22 cellular contexts compared by ENCODE assay signal in genomic region chr3:113000691-113001090, GRCh38. TPM values are rescaled to one million over a fixed set of nuclear protein-coding genes. Genes with fewer than 3 reads are reported as not detected.
DNase-seq lines count a peak whose midpoint lies in the region; ATAC-seq lines count a peak whose summit lies in the region.
"Had no signal": no experiment of that assay in that cellular context is flagged by ENCODE, and none has a peak within 500 bp of the region (broad histone marks: within the 10 kb centered on the region; RNA-seq: fewer than 3 reads in every experiment).

No MANE protein-coding gene starts in this region.

- no peak for DNase-seq in activated naive CD4-positive, alpha-beta T cell treated with anti-CD3 and anti-CD28 coated beads, Interleukin-2, amount 10 ng/mL, durations not matched to agents 7 days and 5 days
- DNase-seq in activated naive CD4-positive, alpha-beta T cell treated with Interleukin-2 at 50 U/mL for 16 hours = no peak
- DNase-seq in activated CD4-positive, alpha-beta memory T cell treated with anti-CD3 and anti-CD28 coated beads, Interleukin-2, amount 10 ng/mL, durations not matched to agents 7 days and 5 days = no peak
- no peak for DNase-seq in immature natural killer cell
- DNase-seq in dedifferentiated amniotic fluid mesenchymal stem cell (ENCODE audit: extremely low spot score) = no peak
- DNase-seq in cerebellar cortex (ENCODE audit: low spot score) = no peak
- DNase-seq in NCI-H1436 treated with DMSO at 0.1 percent for 48 hours (lab: John Stamatoyannopoulos, UW) = no peak
- DNase-seq: amygdala, DMS153, dorsolateral prefrontal cortex, GF-D8, H9, MG63, NCI-H1436, NCI-H524 treated with DMSO at 0.1 percent for 48 hours had no signal

- POLR2A ChIA-PET in activated CD4-positive, alpha-beta memory T cell treated with anti-CD3 and anti-CD28 coated beads, Interleukin-2, amount 10 ng/mL, durations not matched to agents 7 days and 5 days (lab: Charles Lee) = interaction anchor here (0.6 to 7.2 kb wide), 3 partner anchors 9 to 21 kb away, joined by 3 to 84 read pairs (median 4); partner anchors contain the start of gene GTPBP8

- H3K36me3 Mint-ChIP-seq in activated naive CD4-positive, alpha-beta T cell treated with anti-CD3 and anti-CD28 coated beads, Interleukin-2, amount 10 ng/mL, durations not matched to agents 7 days and 5 days = peaks cover 70% of the 10 kb centered on the region
- H3K36me3 Mint-ChIP-seq in activated CD4-positive, alpha-beta memory T cell treated with anti-CD3 and anti-CD28 coated beads, Interleukin-2, amount 10 ng/mL, durations not matched to agents 7 days and 5 days (ENCODE audit: low read depth) = peaks cover 77% of the 10 kb centered on the region
- peaks cover 19 to 46% (median 30%) of the 10 kb centered on the region in 3 donors for H3K36me3 Mint-ChIP-seq in immature natural killer cell
- peaks cover 40% of the 10 kb centered on the region for H3K36me3 Mint-ChIP-seq in stimulated activated memory B cell treated with anti-CD40 and anti-IgM and Interleukin-4, amounts not matched to agents 10 μg/mL and 1 μg/mL and 100 μg/mL, for 72 hours

- H3K9me3 Mint-ChIP-seq in activated naive CD4-positive, alpha-beta T cell treated with anti-CD3 and anti-CD28 coated beads, Interleukin-2, amount 10 ng/mL, durations not matched to agents 7 days and 5 days = no peaks in the 10 kb centered on the region
- H3K9me3 Mint-ChIP-seq in activated CD4-positive, alpha-beta memory T cell treated with anti-CD3 and anti-CD28 coated beads, Interleukin-2, amount 10 ng/mL, durations not matched to agents 7 days and 5 days = no peaks in the 10 kb centered on the region
- H3K9me3 Mint-ChIP-seq in immature natural killer cell = no peaks in the 10 kb centered on the region
- H3K9me3 Mint-ChIP-seq in stimulated activated memory B cell treated with anti-CD40 and anti-IgM and Interleukin-4, amounts not matched to agents 10 μg/mL and 1 μg/mL and 100 μg/mL, for 72 hours = no peaks in the 10 kb centered on the region
- H3K9me3 Mint-ChIP-seq: CD14-positive monocyte, H9, neural crest cell had no signal

- H3K4me3 Mint-ChIP-seq in activated naive CD4-positive, alpha-beta T cell treated with anti-CD3 and anti-CD28 coated beads, Interleukin-2, amount 10 ng/mL, durations not matched to agents 7 days and 5 days = no peak overlapping the region
- no peak overlapping the region for H3K4me3 Mint-ChIP-seq in activated CD4-positive, alpha-beta memory T cell treated with anti-CD3 and anti-CD28 coated beads, Interleukin-2, amount 10 ng/mL, durations not matched to agents 7 days and 5 days
- no peak overlapping the region for H3K4me3 Mint-ChIP-seq in immature natural killer cell
- H3K4me3 Mint-ChIP-seq in stimulated activated memory B cell treated with anti-CD40 and anti-IgM and Interleukin-4, amounts not matched to agents 10 μg/mL and 1 μg/mL and 100 μg/mL, for 72 hours = no peak overlapping the region
- H3K4me3 Mint-ChIP-seq: CD14-positive monocyte, H9, neural crest cell had no signal

- ATAC-seq in stimulated activated memory B cell treated with anti-CD40 and anti-IgM and Interleukin-4, amounts not matched to agents 10 μg/mL and 1 μg/mL and 100 μg/mL, for 72 hours = no peak
- ATAC-seq: left lobe of liver, sciatic nerve had no signal

- H3K27ac Mint-ChIP-seq in activated naive CD4-positive, alpha-beta T cell treated with anti-CD3 and anti-CD28 coated beads, Interleukin-2, amount 10 ng/mL, durations not matched to agents 7 days and 5 days = peak overlapping the region; percentile 52
- H3K27ac Mint-ChIP-seq in activated CD4-positive, alpha-beta memory T cell treated with anti-CD3 and anti-CD28 coated beads, Interleukin-2, amount 10 ng/mL, durations not matched to agents 7 days and 5 days = peak overlapping the region; percentile 63
- peak overlapping the region; percentile 16 to 82 (median 72) for H3K27ac Mint-ChIP-seq in immature natural killer cell
- H3K27ac Mint-ChIP-seq in stimulated activated memory B cell treated with anti-CD40 and anti-IgM and Interleukin-4, amounts not matched to agents 10 μg/mL and 1 μg/mL and 100 μg/mL, for 72 hours = peak overlapping the region; percentile 30

- peaks cover 52% of the 10 kb centered on the region for H3K4me1 Mint-ChIP-seq in activated naive CD4-positive, alpha-beta T cell treated with anti-CD3 and anti-CD28 coated beads, Interleukin-2, amount 10 ng/mL, durations not matched to agents 7 days and 5 days
- peaks cover 53% of the 10 kb centered on the region for H3K4me1 Mint-ChIP-seq in activated CD4-positive, alpha-beta memory T cell treated with anti-CD3 and anti-CD28 coated beads, Interleukin-2, amount 10 ng/mL, durations not matched to agents 7 days and 5 days
- peaks cover 18 to 51% of the 10 kb centered on the region in 2 donors for H3K4me1 Mint-ChIP-seq in immature natural killer cell
- H3K4me1 Mint-ChIP-seq in stimulated activated memory B cell treated with anti-CD40 and anti-IgM and Interleukin-4, amounts not matched to agents 10 μg/mL and 1 μg/mL and 100 μg/mL, for 72 hours = peaks cover 5% of the 10 kb centered on the region
- H3K4me1 Mint-ChIP-seq: neural crest cell had no signal

- CTCF ChIA-PET in activated naive CD4-positive, alpha-beta T cell treated with anti-CD3 and anti-CD28 coated beads, Interleukin-2, amount 10 ng/mL, durations not matched to agents 7 days and 5 days (lab: Charles Lee) = interaction anchor here (1.8 to 3.6 kb wide), 2 partner anchors 9 to 26 kb away, joined by 4 to 13 read pairs; partner anchors contain the start of genes CD200R1 and GTPBP8
- CTCF ChIA-PET in activated CD4-positive, alpha-beta memory T cell treated with anti-CD3 and anti-CD28 coated beads, Interleukin-2, amount 10 ng/mL, durations not matched to agents 7 days and 5 days (lab: Charles Lee) = interaction anchor here (1.0 to 1.8 kb wide), 2 partner anchors 10 to 357 kb away, joined by 4 to 5 read pairs; partner anchors contain the start of gene GTPBP8

- H3K27me3 Mint-ChIP-seq in activated naive CD4-positive, alpha-beta T cell treated with anti-CD3 and anti-CD28 coated beads, Interleukin-2, amount 10 ng/mL, durations not matched to agents 7 days and 5 days = no peaks in the 10 kb centered on the region
- no peaks in the 10 kb centered on the region for H3K27me3 Mint-ChIP-seq in activated CD4-positive, alpha-beta memory T cell treated with anti-CD3 and anti-CD28 coated beads, Interleukin-2, amount 10 ng/mL, durations not matched to agents 7 days and 5 days
- H3K27me3 Mint-ChIP-seq in immature natural killer cell (ENCODE audit: low read depth in 3 of 3) = no peaks in the 10 kb centered on the region
- no peaks in the 10 kb centered on the region for H3K27me3 Mint-ChIP-seq in stimulated activated memory B cell treated with anti-CD40 and anti-IgM and Interleukin-4, amounts not matched to agents 10 μg/mL and 1 μg/mL and 100 μg/mL, for 72 hours

RNA-seq across cellular contexts. Expression of gene GTPBP8, which starts 9.9 kb away (rescaled TPM):
- 10 to 100 TPM; 27.7 to 28.2 TPM for total RNA-seq in activated CD4-positive, alpha-beta memory T cell treated with anti-CD3 and anti-CD28 coated beads, Interleukin-2, amount 10 ng/mL, durations not matched to agents 7 days and 5 days
- polyA plus RNA-seq in immature natural killer cell = 10 to 100 TPM; 14.5 to 34.9 (median 28.3) TPM

RNA-seq across cellular contexts. Expression of gene CD200R1, which starts 25.8 kb away (rescaled TPM):
- 10 to 100 TPM; 17.6 to 18.1 TPM for total RNA-seq in activated CD4-positive, alpha-beta memory T cell treated with anti-CD3 and anti-CD28 coated beads, Interleukin-2, amount 10 ng/mL, durations not matched to agents 7 days and 5 days
- polyA plus RNA-seq in immature natural killer cell = 1 to 10 TPM; 1.4 to 1.9 (median 1.7) TPM
- total RNA-seq: H9, neural crest cell, SJSA1 had no signal
- polyA plus RNA-seq: AG04450 had no signal
